Comparison of ENCODE assay signal across 2 cellular contexts in genomic region chr7:147653456-147653855, GRCh38.
TF ChIP-seq lines count a peak whose summit lies in the region.

No MANE protein-coding gene starts in this region.

TF ChIP-seq in GM23338, 12 proteins besides CTCF, POLR2A, EP300 and RAD21 (continued from another document):
- no peak for TF ChIP-seq ZNF462 (CRISPR knock-in tag; IDR thresholded peaks at IDR 0.05)
- no peak for TF ChIP-seq NANOG (IDR thresholded peaks at IDR 0.05; ENCODE audit: borderline replicate concordance)
- TF ChIP-seq, protein P1, sequence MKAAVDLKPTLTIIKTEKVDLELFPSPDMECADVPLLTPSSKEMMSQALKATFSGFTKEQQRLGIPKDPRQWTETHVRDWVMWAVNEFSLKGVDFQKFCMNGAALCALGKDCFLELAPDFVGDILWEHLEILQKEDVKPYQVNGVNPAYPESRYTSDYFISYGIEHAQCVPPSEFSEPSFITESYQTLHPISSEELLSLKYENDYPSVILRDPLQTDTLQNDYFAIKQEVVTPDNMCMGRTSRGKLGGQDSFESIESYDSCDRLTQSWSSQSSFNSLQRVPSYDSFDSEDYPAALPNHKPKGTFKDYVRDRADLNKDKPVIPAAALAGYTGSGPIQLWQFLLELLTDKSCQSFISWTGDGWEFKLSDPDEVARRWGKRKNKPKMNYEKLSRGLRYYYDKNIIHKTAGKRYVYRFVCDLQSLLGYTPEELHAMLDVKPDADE (IDR thresholded peaks at IDR 0.05) = no peak
- no peak for TF ChIP-seq ZNF331 (CRISPR knock-in tag; IDR thresholded peaks at IDR 0.05; ENCODE audit: low read depth)
- TF ChIP-seq, protein P2, sequence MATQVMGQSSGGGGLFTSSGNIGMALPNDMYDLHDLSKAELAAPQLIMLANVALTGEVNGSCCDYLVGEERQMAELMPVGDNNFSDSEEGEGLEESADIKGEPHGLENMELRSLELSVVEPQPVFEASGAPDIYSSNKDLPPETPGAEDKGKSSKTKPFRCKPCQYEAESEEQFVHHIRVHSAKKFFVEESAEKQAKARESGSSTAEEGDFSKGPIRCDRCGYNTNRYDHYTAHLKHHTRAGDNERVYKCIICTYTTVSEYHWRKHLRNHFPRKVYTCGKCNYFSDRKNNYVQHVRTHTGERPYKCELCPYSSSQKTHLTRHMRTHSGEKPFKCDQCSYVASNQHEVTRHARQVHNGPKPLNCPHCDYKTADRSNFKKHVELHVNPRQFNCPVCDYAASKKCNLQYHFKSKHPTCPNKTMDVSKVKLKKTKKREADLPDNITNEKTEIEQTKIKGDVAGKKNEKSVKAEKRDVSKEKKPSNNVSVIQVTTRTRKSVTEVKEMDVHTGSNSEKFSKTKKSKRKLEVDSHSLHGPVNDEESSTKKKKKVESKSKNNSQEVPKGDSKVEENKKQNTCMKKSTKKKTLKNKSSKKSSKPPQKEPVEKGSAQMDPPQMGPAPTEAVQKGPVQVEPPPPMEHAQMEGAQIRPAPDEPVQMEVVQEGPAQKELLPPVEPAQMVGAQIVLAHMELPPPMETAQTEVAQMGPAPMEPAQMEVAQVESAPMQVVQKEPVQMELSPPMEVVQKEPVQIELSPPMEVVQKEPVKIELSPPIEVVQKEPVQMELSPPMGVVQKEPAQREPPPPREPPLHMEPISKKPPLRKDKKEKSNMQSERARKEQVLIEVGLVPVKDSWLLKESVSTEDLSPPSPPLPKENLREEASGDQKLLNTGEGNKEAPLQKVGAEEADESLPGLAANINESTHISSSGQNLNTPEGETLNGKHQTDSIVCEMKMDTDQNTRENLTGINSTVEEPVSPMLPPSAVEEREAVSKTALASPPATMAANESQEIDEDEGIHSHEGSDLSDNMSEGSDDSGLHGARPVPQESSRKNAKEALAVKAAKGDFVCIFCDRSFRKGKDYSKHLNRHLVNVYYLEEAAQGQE (IDR thresholded peaks at IDR 0.05; ENCODE audit: unreplicated experiment) = no peak
- TF ChIP-seq POLR2AphosphoS5 (IDR thresholded peaks at IDR 0.05; ENCODE audit: low read depth) = no peak
- TF ChIP-seq STAT1 (IDR thresholded peaks at IDR 0.05; ENCODE audit: unreplicated experiment) = no peak
- no peak for TF ChIP-seq JUNB (IDR thresholded peaks at IDR 0.05; ENCODE audit: unreplicated experiment)
- TF ChIP-seq EZH2 (IDR thresholded peaks at IDR 0.05; ENCODE audit: low read depth, unreplicated experiment) = no peak
- no peak for TF ChIP-seq CREB1 (CRISPR knock-in tag; IDR thresholded peaks at IDR 0.05; ENCODE audit: low read depth)
- no peak for TF ChIP-seq EZH2phosphoT487 (IDR thresholded peaks at IDR 0.05; ENCODE audit: unreplicated experiment)

TF ChIP-seq in WTC11, 78 proteins besides CTCF, POLR2A, EP300 and RAD21 (continued from another document):
- TF ChIP-seq, protein P3, sequence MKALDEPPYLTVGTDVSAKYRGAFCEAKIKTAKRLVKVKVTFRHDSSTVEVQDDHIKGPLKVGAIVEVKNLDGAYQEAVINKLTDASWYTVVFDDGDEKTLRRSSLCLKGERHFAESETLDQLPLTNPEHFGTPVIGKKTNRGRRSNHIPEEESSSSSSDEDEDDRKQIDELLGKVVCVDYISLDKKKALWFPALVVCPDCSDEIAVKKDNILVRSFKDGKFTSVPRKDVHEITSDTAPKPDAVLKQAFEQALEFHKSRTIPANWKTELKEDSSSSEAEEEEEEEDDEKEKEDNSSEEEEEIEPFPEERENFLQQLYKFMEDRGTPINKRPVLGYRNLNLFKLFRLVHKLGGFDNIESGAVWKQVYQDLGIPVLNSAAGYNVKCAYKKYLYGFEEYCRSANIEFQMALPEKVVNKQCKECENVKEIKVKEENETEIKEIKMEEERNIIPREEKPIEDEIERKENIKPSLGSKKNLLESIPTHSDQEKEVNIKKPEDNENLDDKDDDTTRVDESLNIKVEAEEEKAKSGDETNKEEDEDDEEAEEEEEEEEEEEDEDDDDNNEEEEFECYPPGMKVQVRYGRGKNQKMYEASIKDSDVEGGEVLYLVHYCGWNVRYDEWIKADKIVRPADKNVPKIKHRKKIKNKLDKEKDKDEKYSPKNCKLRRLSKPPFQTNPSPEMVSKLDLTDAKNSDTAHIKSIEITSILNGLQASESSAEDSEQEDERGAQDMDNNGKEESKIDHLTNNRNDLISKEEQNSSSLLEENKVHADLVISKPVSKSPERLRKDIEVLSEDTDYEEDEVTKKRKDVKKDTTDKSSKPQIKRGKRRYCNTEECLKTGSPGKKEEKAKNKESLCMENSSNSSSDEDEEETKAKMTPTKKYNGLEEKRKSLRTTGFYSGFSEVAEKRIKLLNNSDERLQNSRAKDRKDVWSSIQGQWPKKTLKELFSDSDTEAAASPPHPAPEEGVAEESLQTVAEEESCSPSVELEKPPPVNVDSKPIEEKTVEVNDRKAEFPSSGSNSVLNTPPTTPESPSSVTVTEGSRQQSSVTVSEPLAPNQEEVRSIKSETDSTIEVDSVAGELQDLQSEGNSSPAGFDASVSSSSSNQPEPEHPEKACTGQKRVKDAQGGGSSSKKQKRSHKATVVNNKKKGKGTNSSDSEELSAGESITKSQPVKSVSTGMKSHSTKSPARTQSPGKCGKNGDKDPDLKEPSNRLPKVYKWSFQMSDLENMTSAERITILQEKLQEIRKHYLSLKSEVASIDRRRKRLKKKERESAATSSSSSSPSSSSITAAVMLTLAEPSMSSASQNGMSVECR (CRISPR knock-in tag; IDR thresholded peaks at IDR 0.05; ENCODE audit: borderline replicate concordance) = no peak
- no peak for TF ChIP-seq JAZF1 (CRISPR knock-in tag; IDR thresholded peaks at IDR 0.05)
- TF ChIP-seq, protein P4, sequence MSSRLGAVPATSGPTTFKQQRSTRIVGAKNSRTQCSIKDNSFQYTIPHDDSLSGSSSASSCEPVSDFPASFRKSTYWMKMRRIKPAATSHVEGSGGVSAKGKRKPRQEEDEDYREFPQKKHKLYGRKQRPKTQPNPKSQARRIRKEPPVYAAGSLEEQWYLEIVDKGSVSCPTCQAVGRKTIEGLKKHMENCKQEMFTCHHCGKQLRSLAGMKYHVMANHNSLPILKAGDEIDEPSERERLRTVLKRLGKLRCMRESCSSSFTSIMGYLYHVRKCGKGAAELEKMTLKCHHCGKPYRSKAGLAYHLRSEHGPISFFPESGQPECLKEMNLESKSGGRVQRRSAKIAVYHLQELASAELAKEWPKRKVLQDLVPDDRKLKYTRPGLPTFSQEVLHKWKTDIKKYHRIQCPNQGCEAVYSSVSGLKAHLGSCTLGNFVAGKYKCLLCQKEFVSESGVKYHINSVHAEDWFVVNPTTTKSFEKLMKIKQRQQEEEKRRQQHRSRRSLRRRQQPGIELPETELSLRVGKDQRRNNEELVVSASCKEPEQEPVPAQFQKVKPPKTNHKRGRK (CRISPR knock-in tag; IDR thresholded peaks at IDR 0.05; ENCODE audit: borderline replicate concordance) = no peak
- no peak for TF ChIP-seq GTF2I (CRISPR knock-in tag; conservative IDR thresholded peaks at IDR 0.05)
- TF ChIP-seq FOXJ3 (CRISPR knock-in tag; IDR thresholded peaks at IDR 0.05; ENCODE audit: borderline replicate concordance) = no peak
- no peak for TF ChIP-seq ZMAT4 (CRISPR knock-in tag; IDR thresholded peaks at IDR 0.05)
- TF ChIP-seq E2F4 (CRISPR knock-in tag; IDR thresholded peaks at IDR 0.05; ENCODE audit: borderline replicate concordance, low read depth) = no peak
- TF ChIP-seq AFF4 (CRISPR knock-in tag; IDR thresholded peaks at IDR 0.05; ENCODE audit: borderline replicate concordance) = no peak
- TF ChIP-seq TCF7 (CRISPR knock-in tag; IDR thresholded peaks at IDR 0.05; ENCODE audit: low read depth) = no peak
- TF ChIP-seq ZNF396 (CRISPR knock-in tag; IDR thresholded peaks at IDR 0.05; ENCODE audit: borderline replicate concordance) = no peak
- no peak for TF ChIP-seq HMGXB4 (CRISPR knock-in tag; IDR thresholded peaks at IDR 0.05)
TF ChIP-seq in WTC11: peak in this region for 0.
